In genomic region chr21:34639882-34640788, GRCh38 we compare ENCODE assay signal across 8 cellular contexts. TPM values are rescaled to one million over a fixed set of nuclear protein-coding genes. Genes with fewer than 3 reads are reported as not detected.
A peak's percentile ranks its signal among the peaks of the same experiment; 100 is the strongest.
DNase-seq lines count a peak whose midpoint lies in the region; ATAC-seq and FAIRE-seq lines count a peak whose summit lies in the region.

No MANE protein-coding gene starts in this region.

- H3K27me3 Mint-ChIP-seq in effector memory CD8-positive, alpha-beta T cell = peaks cover 0 to 10% of the 10 kb centered on the region in 2 donors

- H3K27ac Mint-ChIP-seq in effector memory CD8-positive, alpha-beta T cell = peak overlapping the region; percentile 29 to 94

- ATAC-seq in effector memory CD8-positive, alpha-beta T cell (replicated peaks) = peak; percentile 69
- ATAC-seq in right cardiac atrium = no peak

- peak overlapping the region; percentile 68 to 74 for H3K4me3 Mint-ChIP-seq in effector memory CD8-positive, alpha-beta T cell

- no peaks in the 10 kb centered on the region for H3K9me3 Mint-ChIP-seq in effector memory CD8-positive, alpha-beta T cell

- no peaks in the 10 kb centered on the region for H3K4me1 ChIP-seq in right cardiac atrium (ENCODE audit: control insufficient read depth, insufficient read depth, low read length)

- FAIRE-seq in urothelium cell line (lab: Jason Lieb, UNC) = no peak

- DNase-seq in activated naive CD4-positive, alpha-beta T cell treated with Interleukin-2 at 50 U/mL for 16 hours = peak; percentile 52
- no peak for DNase-seq in activated naive CD4-positive, alpha-beta T cell (lab: John Stamatoyannopoulos, UW)
- DNase-seq in OCI-M1 (lab: John Stamatoyannopoulos, UW) (peak; percentile 94), urothelium cell line (ENCODE audit: low spot score) (peak; percentile 14), NCI-H1436 (lab: John Stamatoyannopoulos, UW) (no peak), right cardiac atrium (no peak), NCI-H2196 treated with DMSO at 0.1 percent for 48 hours (lab: John Stamatoyannopoulos, UW; ENCODE audit: unreplicated experiment) (no peak)
- DNase-seq in effector memory CD8-positive, alpha-beta T cell = no peak

- WGBS in right cardiac atrium = 51% methylated on average over 9 of the region's 9 CpGs

- H3K9me3 ChIP-seq in right cardiac atrium (ENCODE audit: control insufficient read depth, low read length) = no peaks in the 10 kb centered on the region

- intact Hi-C loops in right cardiac atrium (cut with DNase I) = no loop called here

- peaks cover 9 to 23% of the 10 kb centered on the region in 2 donors for H3K4me1 Mint-ChIP-seq in effector memory CD8-positive, alpha-beta T cell (ENCODE audit: low read depth in 2 of 2)

- H3K36me3 Mint-ChIP-seq in effector memory CD8-positive, alpha-beta T cell (ENCODE audit: insufficient read depth) = peaks cover 3% of the 10 kb centered on the region

- no peaks in the 10 kb centered on the region for H3K27me3 ChIP-seq in right cardiac atrium (ENCODE audit: control insufficient read depth, insufficient read depth)

- no peak overlapping the region for H3K4me3 ChIP-seq in right cardiac atrium (ENCODE audit: low read length)

- H3K27ac ChIP-seq in right cardiac atrium (ENCODE audit: low read length) = no peak overlapping the region

RNA-seq across cellular contexts. Expression of gene RCAN1, which starts 25.2 kb away (rescaled TPM):
- 10 to 100 TPM; 26.7 to 39.7 (median 30.7) TPM for total RNA-seq in right cardiac atrium
- polyA plus RNA-seq in right cardiac atrium = 32.4 TPM

RNA-seq across cellular contexts. Expression of gene CLIC6, which starts 28.7 kb away (rescaled TPM):
- 10 to 100 TPM in 3 of 4 donors, 1 to 10 TPM in 1; 7.1 to 13.7 (median 12.8) TPM for total RNA-seq in right cardiac atrium
- 6.1 TPM for polyA plus RNA-seq in right cardiac atrium

Comparison
In these comparisons a context has a peak if more than half of its experiments do, and no peak if none do; other contexts are left out.
1. DNase-seq: peak in activated naive CD4-positive, alpha-beta T cell treated with Interleukin-2 at 50 U/mL for 16 hours (single experiment), OCI-M1 (single experiment) and urothelium cell line (single experiment); none in activated naive CD4-positive, alpha-beta T cell (0 of 4), effector memory CD8-positive, alpha-beta T cell (0 of 3), NCI-H1436 (single experiment), right cardiac atrium (0 of 3) and NCI-H2196 treated with DMSO at 0.1 percent for 48 hours (single experiment).